11 cellular contexts compared by ENCODE assay signal in the genomic region with DNA sequence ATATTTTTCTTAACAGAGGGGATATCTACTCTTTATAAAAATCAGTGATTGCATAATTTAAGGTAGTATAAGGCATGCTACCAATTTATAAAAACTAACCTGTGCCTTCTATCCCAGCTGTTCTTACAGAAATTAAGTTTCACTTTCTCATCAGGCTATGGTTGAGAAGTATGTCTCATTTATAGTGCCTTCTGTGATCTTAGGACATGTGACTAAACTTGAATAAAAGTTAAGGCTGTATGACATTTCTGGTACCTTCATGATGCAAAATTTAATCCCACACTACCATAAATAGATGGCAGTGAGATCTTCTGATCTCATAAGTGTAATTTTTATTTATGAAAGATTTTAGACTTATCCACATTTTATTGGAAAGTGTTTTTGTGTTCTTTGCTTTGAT. TPM values are rescaled to one million over a fixed set of nuclear protein-coding genes. Genes with fewer than 3 reads are reported as not detected.
DNase-seq lines count a peak whose midpoint lies in the region; ATAC-seq, FAIRE-seq and TF ChIP-seq lines count a peak whose summit lies in the region.
"Had no signal": no experiment of that assay in that cellular context is flagged by ENCODE, and none has a peak within 500 bp of the region (broad histone marks: within the 10 kb centered on the region; RNA-seq: fewer than 3 reads in every experiment).

No MANE protein-coding gene starts in this region.

- H3K27me3 ChIP-seq in ACC112 (ENCODE audit: insufficient read depth, low read length), result no peaks in the 10 kb centered on the region
- no peaks in the 10 kb centered on the region for H3K27me3 ChIP-seq in IMR-90 (ENCODE audit: control insufficient read depth, insufficient read depth, low read length)
- H3K27me3 ChIP-seq in endothelial cell of umbilical vein (ENCODE audit: control insufficient read depth in 2 of 2, insufficient read depth in 2 of 2, low read length in 2 of 2), result no peaks in the 10 kb centered on the region
- H3K27me3 ChIP-seq: neutrophil, tibial nerve had no signal

- intact Hi-C loops in IMR-90 (cut with micrococcal nuclease), result no loop called here
- intact Hi-C loops in endothelial cell of umbilical vein (cut with micrococcal nuclease), result loop anchor here (2.0 kb wide), 1 partner anchor 402 kb away; no protein-coding TSS in a partner anchor

- DNase-seq in IMR-90 (peak; percentile 36), endothelial cell of umbilical vein (ENCODE audit: low read depth, low spot score) (no peak), islet precursor cell (no peak), A172 (ENCODE audit: low spot score) (no peak), NCI-H345 (lab: John Stamatoyannopoulos, UW) (no peak), 8988T (no peak)
- DNase-seq: activated T-cell treated with anti-CD3 and anti-CD28 coated beads, Interleukin-2, amount 50 U/mL, for 48 hours had no signal

- H3K4me2 ChIP-seq in IMR-90 (ENCODE audit: low read depth, low read length), result peak overlapping the region; percentile 56; the same call in 1 of the 2 replicates
- peak overlapping the region; percentile 22 for H3K4me2 ChIP-seq in endothelial cell of umbilical vein (ENCODE audit: insufficient read depth, low read length)

- in situ Hi-C loops in IMR-90 (cut with MboI; ENCODE audit: low sequenced_read_pairs), result loop anchor here (5.0 kb wide), 3 partner anchors 130 to 450 kb away; no protein-coding TSS in a partner anchor

- peaks cover 79% of the 10 kb centered on the region for H4K20me1 ChIP-seq in IMR-90 (ENCODE audit: insufficient read depth, low read length)
- no peaks in the 10 kb centered on the region for H4K20me1 ChIP-seq in endothelial cell of umbilical vein (replicated peaks; ENCODE audit: control insufficient read depth, extremely low read depth, insufficient read depth, low read length)

- no peak overlapping the region for H3K56ac ChIP-seq in IMR-90 (ENCODE audit: extremely low read depth, insufficient read depth, low read length)

- no peak overlapping the region for H2BK20ac ChIP-seq in IMR-90 (ENCODE audit: low read depth, low read length)

- H3K18ac ChIP-seq in IMR-90 (ENCODE audit: low read depth, low read length), result no peak overlapping the region

- BruUV-seq in IMR-90 (replicated peaks; lab: Mats Ljungman, UMichigan), result no TSS peak
- no TSS peak for BruUV-seq in endothelial cell of umbilical vein (replicated peaks; lab: Mats Ljungman, UMichigan)

- peaks cover 7 to 43% of the 10 kb centered on the region in 2 experiments; a peak in 3 of 4 replicates for H3K79me1 ChIP-seq in IMR-90 (ENCODE audit: low read depth in 1 of 2, low read length in 2 of 2)

- no peak overlapping the region for H2AFZ ChIP-seq in ACC112 (ENCODE audit: low read length, unreplicated experiment)
- H2AFZ ChIP-seq in IMR-90 (replicated peaks; ENCODE audit: low read length, poor library complexity), result no peak overlapping the region
- H2AFZ ChIP-seq in endothelial cell of umbilical vein (ENCODE audit: low read depth, low read length), result no peak overlapping the region

- H2BK120ac ChIP-seq in IMR-90 (ENCODE audit: low read depth, low read length), result no peak overlapping the region

- H4K8ac ChIP-seq in IMR-90 (ENCODE audit: low read depth in 2 of 2, low read length in 2 of 2), result no peak overlapping the region

- H3K14ac ChIP-seq in IMR-90 (replicated peaks; ENCODE audit: low read depth, low read length), result no peak overlapping the region

- CTCF ChIA-PET in IMR-90 (lab: Yijun Ruan, JAX), result interaction anchor here (0.6 to 0.7 kb wide), 2 partner anchors 165 to 450 kb away, joined by 3 read pairs; no protein-coding TSS in a partner anchor
- CTCF ChIA-PET in endothelial cell of umbilical vein (lab: Charles Lee), result interaction anchor here (1.8 to 2.4 kb wide), 2 partner anchors 12 to 133 kb away, joined by 4 to 9 read pairs; partner anchors contain the start of gene TIPARP

- no peak for FAIRE-seq in endothelial cell of umbilical vein (lab: Jason Lieb, UNC)

- no peak overlapping the region for H4K91ac ChIP-seq in IMR-90 (ENCODE audit: insufficient read depth, low read depth, low read length)

- no peak overlapping the region for H2AK9ac ChIP-seq in IMR-90 (replicated peaks; ENCODE audit: low read depth, low read length, poor library complexity)

- H3K4me3 ChIP-seq in ACC112 (ENCODE audit: low read depth, low read length) (peak overlapping the region; percentile 53), IMR-90 (ENCODE audit: insufficient read depth, low read depth, low read length) (no peak overlapping the region), endothelial cell of umbilical vein (replicated peaks in 1 of 3; ENCODE audit: insufficient read depth in 1 of 3, low read depth in 1 of 3, low read length in 3 of 3) (no peak overlapping the region)
- H3K4me3 ChIP-seq: tibial nerve had no signal

- H2AK5ac ChIP-seq in IMR-90 (ENCODE audit: low read depth, low read length), result no peak overlapping the region

- H3K79me2 ChIP-seq in ACC112 (ENCODE audit: control insufficient read depth, insufficient read depth, low read length, unreplicated experiment) (peaks cover 97% of the 10 kb centered on the region), endothelial cell of umbilical vein (ENCODE audit: control insufficient read depth, insufficient read depth, low read length) (peaks cover 93% of the 10 kb centered on the region)

- H3K9me1 ChIP-seq in IMR-90 (ENCODE audit: insufficient read depth, low read length), result peaks cover 13% of the 10 kb centered on the region
- H3K9me1 ChIP-seq in endothelial cell of umbilical vein (replicated peaks; ENCODE audit: control insufficient read depth, extremely low read depth, insufficient read depth, low read length), result no peaks in the 10 kb centered on the region

- POLR2A ChIA-PET in IMR-90 (lab: Charles Lee; ENCODE audit: unreplicated experiment) (no interaction called here), endothelial cell of umbilical vein (lab: Charles Lee) (no interaction called here)

- H3K27ac ChIP-seq in ACC112 (ENCODE audit: low read depth, low read length), result peak overlapping the region; percentile 78
- no peak overlapping the region for H3K27ac ChIP-seq in IMR-90 (ENCODE audit: insufficient read depth, low read length)
- no peak overlapping the region for H3K27ac ChIP-seq in endothelial cell of umbilical vein (ENCODE audit: insufficient read depth, low read depth, low read length)
- H3K27ac ChIP-seq: tibial nerve had no signal

- no peaks in the 10 kb centered on the region for H3K9me3 ChIP-seq in IMR-90 (ENCODE audit: control insufficient read depth, insufficient read depth, low read length)
- no peaks in the 10 kb centered on the region for H3K9me3 ChIP-seq in endothelial cell of umbilical vein (replicated peaks; ENCODE audit: control insufficient read depth, insufficient read depth, low read length)
- H3K9me3 ChIP-seq: neutrophil, tibial nerve had no signal

- TF ChIP-seq CTCF in IMR-90 (conservative IDR thresholded peaks at IDR 0.05; ENCODE audit: low read depth, low read length) (no peak), endothelial cell of umbilical vein (IDR thresholded peaks at IDR 0.05; ENCODE audit: extremely low read depth in 1 of 2, insufficient read depth in 1 of 2, low read depth in 1 of 2, low read length in 2 of 2) (no peak)

- no peak for TF ChIP-seq RAD21 in IMR-90 (IDR thresholded peaks at IDR 0.05; ENCODE audit: low read length)

- H3K9ac ChIP-seq in IMR-90 (ENCODE audit: low read depth, low read length) (no peak overlapping the region), endothelial cell of umbilical vein (replicated peaks; ENCODE audit: extremely low read depth, insufficient read depth, low read length) (no peak overlapping the region)

- H3K4ac ChIP-seq in IMR-90 (ENCODE audit: low read depth, low read length), result no peak overlapping the region

- H3K36me3 ChIP-seq in ACC112 (ENCODE audit: insufficient read depth, low read length) (peaks cover 9% of the 10 kb centered on the region; the same call in 1 of the 2 replicates), IMR-90 (ENCODE audit: control insufficient read depth, insufficient read depth, low read length) (peaks cover 8% of the 10 kb centered on the region; the same call in 1 of the 2 replicates), endothelial cell of umbilical vein (ENCODE audit: control insufficient read depth in 2 of 2, extremely low read depth in 1 of 2, insufficient read depth in 2 of 2, low read length in 2 of 2) (peaks cover 0 to 4% of the 10 kb centered on the region in 2 experiments)
- H3K36me3 ChIP-seq: tibial nerve had no signal

- no peak overlapping the region for H4K5ac ChIP-seq in IMR-90 (ENCODE audit: low read depth, low read length)

- ATAC-seq in GM19035 (IDR thresholded peaks at IDR 0.05; ENCODE audit: unreplicated experiment), result peak; percentile 44
- ATAC-seq in IMR-90 (ENCODE audit: low read depth), result no peak

- TF ChIP-seq POLR2A in IMR-90 (IDR thresholded peaks at IDR 0.05; ENCODE audit: low read depth, low read length) (no peak), endothelial cell of umbilical vein (IDR thresholded peaks at IDR 0.05; ENCODE audit: low read depth, low read length) (no peak)

- H3K23ac ChIP-seq in IMR-90 (ENCODE audit: low read depth, low read length), result no peak overlapping the region

- dilution Hi-C loops in IMR-90 (cut with HindIII; ENCODE audit: low sequenced_read_pairs, unreplicated experiment) (no loop called here), endothelial cell of umbilical vein (cut with MboI; ENCODE audit: extremely low pct_ligation_motif_present, low sequenced_read_pairs) (loop anchor here (25.0 kb wide), 1 partner anchor 450 kb away; no protein-coding TSS in a partner anchor)

- H3K4me1 ChIP-seq in ACC112 (ENCODE audit: control insufficient read depth, insufficient read depth, low read length, unreplicated experiment), result peaks cover 94% of the 10 kb centered on the region
- H3K4me1 ChIP-seq in IMR-90 (ENCODE audit: control insufficient read depth, insufficient read depth, low read length), result peaks cover 31% of the 10 kb centered on the region
- H3K4me1 ChIP-seq in endothelial cell of umbilical vein (ENCODE audit: control insufficient read depth, extremely low read depth, insufficient read depth, low read length), result peaks cover 55% of the 10 kb centered on the region

- H2BK15ac ChIP-seq in IMR-90 (ENCODE audit: low read depth, low read length), result no peak overlapping the region

- peak overlapping the region; percentile 4 for H2BK5ac ChIP-seq in IMR-90 (ENCODE audit: low read depth, low read length, poor library complexity, severe bottlenecking)

RNA-seq across cellular contexts. Expression of gene TIPARP, which starts 12.6 kb away (rescaled TPM):
- total RNA-seq in IMR-90 (2012; rRNA removed) (70.8 and 76.4 TPM in 2 replicates), endothelial cell of umbilical vein (20.0 and 21.2 TPM in 2 replicates)
- polyA plus RNA-seq in IMR-90 (2012; rRNA removed) (11.5 and 12.6 TPM in 2 replicates), endothelial cell of umbilical vein (8.1 and 9.1 TPM in 2 replicates)
- polyA plus RNA-seq in IMR-90 (2012; cell fraction: cytosol; rRNA removed), result 3.2 and 3.7 TPM in 2 replicates
- polyA plus RNA-seq in IMR-90 (2012; cell fraction: nucleus; rRNA removed; ENCODE audit: low replicate concordance), result 3.3 and 39.5 TPM in 2 replicates
- polyA plus RNA-seq in endothelial cell of umbilical vein (2011; cell fraction: cytosol; rRNA removed), result 11.8 and 13.5 TPM in 2 replicates
- 21.4 and 21.9 TPM in 2 replicates for polyA plus RNA-seq in endothelial cell of umbilical vein (2011; cell fraction: nucleus; rRNA removed)
- polyA plus RNA-seq in endothelial cell of umbilical vein (2012), result 13.0 and 21.9 TPM in 2 replicates
- 24.8 and 29.4 TPM in 2 replicates for polyA minus RNA-seq in endothelial cell of umbilical vein
- polyA minus RNA-seq in endothelial cell of umbilical vein (2011; cell fraction: cytosol; rRNA and poly(A)+ RNA removed), result 11.0 TPM
- 119 and 123 TPM in 2 replicates for polyA minus RNA-seq in endothelial cell of umbilical vein (2011; cell fraction: nucleus; rRNA and poly(A)+ RNA removed)
- 17.9 and 20.0 TPM in 2 replicates for total RNA-seq in A172 (2014; rRNA removed; shearing (Covaris generic))
